Comparison of ENCODE assay signal across 7 cellular contexts in the genomic region with DNA sequence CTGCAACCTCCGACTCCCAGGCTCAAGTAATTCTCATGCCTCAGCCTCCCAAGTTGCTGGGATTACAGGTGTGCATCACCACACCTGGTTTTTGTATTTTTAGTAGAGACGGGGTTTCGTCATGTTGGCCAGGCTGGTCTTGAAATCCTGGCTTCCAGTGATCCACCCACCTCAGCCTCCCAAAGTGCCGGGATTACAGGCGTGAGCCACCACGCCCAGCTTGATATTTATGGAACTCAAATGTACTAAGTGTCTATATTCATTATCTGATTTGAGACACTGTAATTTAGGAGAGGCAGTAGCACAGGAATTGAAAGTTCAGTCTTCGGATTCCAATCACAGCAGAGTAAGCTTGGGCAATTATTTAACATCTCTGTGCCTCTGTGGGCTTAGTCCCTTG. TPM values are rescaled to one million over a fixed set of nuclear protein-coding genes. Genes with fewer than 3 reads are reported as not detected.
DNase-seq lines count a peak whose midpoint lies in the region; ATAC-seq, FAIRE-seq and TF ChIP-seq lines count a peak whose summit lies in the region.
"Not testable (repeated sequence)": the region's sequence is repeated elsewhere in the genome, so short reads cannot be mapped to it uniquely, and the experiment has no call there.

No MANE protein-coding gene starts in this region.

- POLR2A ChIA-PET in CD4-positive, alpha-beta memory T cell (lab: Charles Lee; ENCODE audit: partially characterized antibody), result interaction anchor here (0.9 to 2.8 kb wide), 13 partner anchors 9 to 272 kb away, joined by 3 to 16 read pairs (median 6); no protein-coding TSS in a partner anchor
- POLR2A ChIA-PET in H1 (lab: Charles Lee; ENCODE audit: partially characterized antibody), result interaction anchor here (0.6 to 0.8 kb wide), 2 partner anchors 21 to 112 kb away, joined by 3 read pairs; a partner anchor contains a TSS

- not testable (repeated sequence) for H3K18ac ChIP-seq in H1 (ENCODE audit: extremely low read depth, low read length)

- not testable (repeated sequence) for TF ChIP-seq EP300 in H1 (IDR thresholded peaks at IDR 0.05; ENCODE audit: borderline replicate concordance in 1 of 2, low read depth in 2 of 2, low read length in 2 of 2)

- not testable (repeated sequence) for TF ChIP-seq RAD21 in H1 (IDR thresholded peaks at IDR 0.05 in 1 of 2, conservative IDR thresholded peaks at IDR 0.05 in 1 of 2; ENCODE audit: low read depth in 2 of 2, low read length in 2 of 2)

- H2BK20ac ChIP-seq in H1 (ENCODE audit: low read length), result not testable (repeated sequence)

- not testable (repeated sequence) for H3K23ac ChIP-seq in H1 (ENCODE audit: insufficient read length)

- not testable (repeated sequence) for H3K79me1 ChIP-seq in H1 (ENCODE audit: low read depth, low read length)

- not testable (repeated sequence) for H3K9me3 ChIP-seq in CD4-positive, alpha-beta memory T cell (ENCODE audit: control insufficient read depth in 1 of 2, low read length in 2 of 2); H1 (ENCODE audit: insufficient read depth in 2 of 2, low read depth in 1 of 2, low read length in 1 of 2)

- not testable (repeated sequence) for H3K9ac ChIP-seq in H1 (replicated peaks in 1 of 4; ENCODE audit: extremely low read depth in 1 of 4, low read depth in 3 of 4, low read length in 3 of 4)

- WGBS in H1 (ENCODE audit: extremely low coverage in 1 of 2, insufficient coverage in 1 of 2, insufficient read length in 1 of 2, insufficient replicate concordance in 2 of 2, low coverage in 1 of 2, low lambda C conversion rate in 2 of 2, missing lambda C conversion rate in 1 of 2), 2 experiments, result 80% methylated on average over 7 of the region's 7 CpGs; no CpG with 5 or more reads in 1 of the 2 experiments

- not testable (repeated sequence) for H3K14ac ChIP-seq in H1 (ENCODE audit: insufficient read length)

- peak overlapping the region in 4 of 7 donors; percentile 43 to 93 (median 70) for H3K27ac Mint-ChIP-seq in CD4-positive, alpha-beta memory T cell
- peak overlapping the region in 4 of 6 donors; percentile 27 to 96 (median 77) for H3K27ac Mint-ChIP-seq in naive B cell

- not testable (repeated sequence) for TF ChIP-seq POLR2A in H1 (IDR thresholded peaks at IDR 0.05; ENCODE audit: control extremely low read depth in 1 of 2, low read depth in 2 of 2, low read length in 2 of 2)

- peak overlapping the region; percentile 1 for H3K27ac ChIP-seq in CD4-positive, alpha-beta memory T cell (ENCODE audit: low read depth, low read length)
- not testable (repeated sequence) for H3K27ac ChIP-seq in H1 (ENCODE audit: low read depth, low read length)

- not testable (repeated sequence) for H2BK15ac ChIP-seq in H1 (ENCODE audit: low read length)

- FAIRE-seq in H1 (lab: Jason Lieb, UNC), result not testable (repeated sequence)

- not testable (repeated sequence) for H4K91ac ChIP-seq in H1 (replicated peaks; ENCODE audit: insufficient read length, low read length)

- not testable (repeated sequence) for H3K27me3 ChIP-seq in CD4-positive, alpha-beta memory T cell (ENCODE audit: insufficient read depth, low read length); H1 (replicated peaks in 1 of 4; ENCODE audit: control insufficient read depth in 3 of 4, extremely low read depth in 1 of 4, insufficient read depth in 3 of 4, low read length in 3 of 4)

- H3K23me2 ChIP-seq in H1 (ENCODE audit: low read depth, low read length), result not testable (repeated sequence)

- not testable (repeated sequence) for H3K9me3 Mint-ChIP-seq in CD4-positive, alpha-beta memory T cell; naive B cell

- peaks cover 15 to 25% of the 10 kb centered on the region in 2 donors for H3K36me3 Mint-ChIP-seq in CD4-positive, alpha-beta memory T cell
- not testable (repeated sequence) for H3K36me3 Mint-ChIP-seq in naive B cell

- H3K4me1 ChIP-seq in CD4-positive, alpha-beta memory T cell (ENCODE audit: insufficient read depth, low read length), result peaks cover 13% of the 10 kb centered on the region
- not testable (repeated sequence) for H3K4me1 ChIP-seq in H1 (replicated peaks in 1 of 4; ENCODE audit: control insufficient read depth in 3 of 4, insufficient read depth in 4 of 4, low read length in 3 of 4)

- CTCF ChIA-PET in CD4-positive, alpha-beta memory T cell (lab: Charles Lee; ENCODE audit: partially characterized antibody), result interaction anchor here (0.5 to 6.3 kb wide), 40 partner anchors 7 to 600 kb away, joined by 3 to 89 read pairs (median 8); a partner anchor contains a TSS
- CTCF ChIA-PET in H1 (lab: Charles Lee; ENCODE audit: partially characterized antibody), result interaction anchor here (0.6 to 3.8 kb wide), 52 partner anchors 8 to 666 kb away, joined by 3 to 34 read pairs (median 5); no protein-coding TSS in a partner anchor

- H3K4me2 ChIP-seq in H1 (ENCODE audit: insufficient read depth in 1 of 2, low read depth in 2 of 2, low read length in 2 of 2), result not testable (repeated sequence)

- not testable (repeated sequence) for DNase-seq in CD4-positive, alpha-beta memory T cell; H1 (ENCODE audit: low read depth in 1 of 2, low spot score in 2 of 2); naive B cell

- peaks cover 19 to 23% (median 20%) of the 10 kb centered on the region in 4 donors for H3K4me1 Mint-ChIP-seq in CD4-positive, alpha-beta memory T cell
- peaks cover 18 to 33% (median 24%) of the 10 kb centered on the region in 3 donors for H3K4me1 Mint-ChIP-seq in naive B cell

- not testable (repeated sequence) for H4K5ac ChIP-seq in H1 (ENCODE audit: insufficient read length, low read depth, low read length)

- not testable (repeated sequence) for TF ChIP-seq CTCF in H1 (IDR thresholded peaks at IDR 0.05; ENCODE audit: control extremely low read depth in 1 of 3, insufficient read depth in 1 of 3, low read depth in 1 of 3, low read length in 3 of 3)

- not testable (repeated sequence) for H4K20me1 ChIP-seq in H1 (replicated peaks in 1 of 2; ENCODE audit: control insufficient read depth in 1 of 2, insufficient read depth in 2 of 2, low read length in 2 of 2)

- H3K56ac ChIP-seq in H1 (replicated peaks; ENCODE audit: insufficient read length, low read depth, low read length), result not testable (repeated sequence)

- H2BK12ac ChIP-seq in H1 (ENCODE audit: low read depth, low read length), result not testable (repeated sequence)

- H3K27me3 Mint-ChIP-seq in CD4-positive, alpha-beta memory T cell; naive B cell: not testable (repeated sequence)

- not testable (repeated sequence) for H3K4me3 ChIP-seq in CD4-positive, alpha-beta memory T cell (ENCODE audit: low read length in 2 of 2); H1 (ENCODE audit: extremely low read depth in 1 of 4, insufficient read depth in 2 of 4, low read depth in 3 of 4, low read length in 4 of 4)

- H2AFZ ChIP-seq in H1 (ENCODE audit: low read length), result peak overlapping the region; percentile 47

- not testable (repeated sequence) for H2BK120ac ChIP-seq in H1 (replicated peaks; ENCODE audit: low read depth, low read length)

- not testable (repeated sequence) for H3K4me3 Mint-ChIP-seq in CD4-positive, alpha-beta memory T cell; naive B cell

- H2AK5ac ChIP-seq in H1 (ENCODE audit: low read depth, low read length), result not testable (repeated sequence)

- H3K36me3 ChIP-seq in CD4-positive, alpha-beta memory T cell (ENCODE audit: insufficient read depth, low read length), result peaks cover 21% of the 10 kb centered on the region
- not testable (repeated sequence) for H3K36me3 ChIP-seq in H1 (ENCODE audit: control insufficient read depth in 2 of 4, insufficient read depth in 4 of 4, low read length in 3 of 4)

- not testable (repeated sequence) for H3K4ac ChIP-seq in H1 (replicated peaks; ENCODE audit: insufficient read length, low read depth, low read length)

- intact Hi-C loops in CD4-positive, alpha-beta memory T cell (cut with micrococcal nuclease), result loop anchor here (1.0 to 10.0 kb wide), 6 partner anchors 47 to 427 kb away; a partner anchor contains a TSS

- H2BK5ac ChIP-seq in H1 (ENCODE audit: low read depth, low read length), result not testable (repeated sequence)

- peak; percentile 14 for ATAC-seq in GM19351 (IDR thresholded peaks at IDR 0.05; ENCODE audit: unreplicated experiment)
- peak; percentile 5 for ATAC-seq in GM21619 (IDR thresholded peaks at IDR 0.05; ENCODE audit: unreplicated experiment)
- peak; percentile 7 for ATAC-seq in HG03442 (IDR thresholded peaks at IDR 0.05; ENCODE audit: unreplicated experiment)
- peak; percentile 10; the same call in 2 of the 3 replicates for ATAC-seq in SK-N-SH treated with all-trans-retinoic acid at 6 μM for 48 hours
- ATAC-seq in naive B cell (ENCODE audit: low read depth in 2 of 2), result not testable (repeated sequence)

- H4K8ac ChIP-seq in H1 (ENCODE audit: extremely low read depth, insufficient read depth, low read length), result not testable (repeated sequence)

- not testable (repeated sequence) for H3K79me2 ChIP-seq in H1 (ENCODE audit: control insufficient read depth in 1 of 2, insufficient read depth in 2 of 2, low read length in 2 of 2)

RNA-seq across cellular contexts. Expression of a gene that starts 5.7 kb away (rescaled TPM):
- 10 to 100 TPM; 60.9 to 61.2 TPM for total RNA-seq in CD4-positive, alpha-beta memory T cell
- polyA plus RNA-seq in CD4-positive, alpha-beta memory T cell, result 10 to 100 TPM; 28.8 to 33.4 TPM
- 22.3 and 24.7 TPM in 2 replicates for total RNA-seq in H1 (2021; fragmentation: NEBNext Ultra II Directional; extraction: Animal tissue kit (Norgen Biotek cat#: 25700))
- polyA plus RNA-seq in H1 (2011; rRNA removed) (12.4 and 18.4 TPM in 2 replicates), naive B cell (ENCODE audit: low read depth in 6 of 6) (10 to 100 TPM; 28.2 to 43.9 (median 35.6) TPM)
- polyA plus RNA-seq in H1 (2011; cell fraction: cytosol; rRNA removed), result 16.2 TPM
- polyA plus RNA-seq in H1 (2011; cell fraction: nucleus; rRNA removed), result 12.5 TPM
- 12.4 to 23.2 TPM (median 15.9 TPM) in 4 replicates for polyA plus RNA-seq in H1 (2012, experiment 1 of 2)
- 0.76 TPM for polyA plus RNA-seq in H1 (2012, experiment 2 of 2)
- polyA plus RNA-seq in H1 (2013, experiment 1 of 2), result 17.7 TPM
- polyA plus RNA-seq in H1 (2013, experiment 2 of 2), result 17.6 TPM
- 24.9 and 44.4 TPM in 2 replicates for polyA minus RNA-seq in H1 (2011; rRNA and poly(A)+ RNA removed)
- 8.4 TPM for polyA minus RNA-seq in H1 (2011; cell fraction: cytosol; rRNA and poly(A)+ RNA removed)
- 45.5 TPM for polyA minus RNA-seq in H1 (2011; cell fraction: nucleus; rRNA and poly(A)+ RNA removed)

RNA-seq across cellular contexts. Expression of a gene that starts 24.0 kb away (rescaled TPM):
- total RNA-seq in CD4-positive, alpha-beta memory T cell, result 100 to 1,000 TPM; 197 to 198 TPM
- 10 to 100 TPM; 82.5 to 86.3 TPM for polyA plus RNA-seq in CD4-positive, alpha-beta memory T cell
- 0.15 and 0.20 TPM in 2 replicates for total RNA-seq in H1 (2021; fragmentation: NEBNext Ultra II Directional; extraction: Animal tissue kit (Norgen Biotek cat#: 25700))
- polyA plus RNA-seq in H1 (2011; rRNA removed) (0.02 and 0.08 TPM in 2 replicates), naive B cell (ENCODE audit: low read depth in 6 of 6) (100 to 1,000 TPM; 181 to 263 (median 232) TPM)
- polyA plus RNA-seq in H1 (2011; cell fraction: cytosol; rRNA removed), result 0.08 TPM
- 0.06 TPM for polyA plus RNA-seq in H1 (2011; cell fraction: nucleus; rRNA removed)
- 0.04 to 0.40 TPM (median 0.11 TPM) in 3 of 4 replicates, not detected in the other for polyA plus RNA-seq in H1 (2012, experiment 1 of 2)
- not detected for polyA plus RNA-seq in H1 (2012, experiment 2 of 2)
- 0.08 TPM for polyA plus RNA-seq in H1 (2013, experiment 1 of 2)
- 0.06 TPM for polyA plus RNA-seq in H1 (2013, experiment 2 of 2)
- 0.13 and 0.15 TPM in 2 replicates for polyA minus RNA-seq in H1 (2011; rRNA and poly(A)+ RNA removed)
- polyA minus RNA-seq in H1 (2011; cell fraction: cytosol; rRNA and poly(A)+ RNA removed), result not detected
- 0.20 TPM for polyA minus RNA-seq in H1 (2011; cell fraction: nucleus; rRNA and poly(A)+ RNA removed)

Comparison
In these comparisons a context has a peak if more than half of its experiments do, and no peak if none do; other contexts are left out.
1. RNA of a gene that starts 24.0 kb away (polyA plus RNA-seq): 181 to 263 TPM in naive B cell and 82.5 to 86.3 TPM in CD4-positive, alpha-beta memory T cell; 0.02 to 0.40 TPM in H1; every median in the first group is over 10 times any median in the second.